ENCODE assay signal across 26 cellular contexts in genomic region chr5:173099461-173099860, GRCh38.
"Had no signal": no experiment of that assay in that cellular context is flagged by ENCODE, and none has a peak within 500 bp of the region (broad histone marks: within the 10 kb centered on the region; RNA-seq: fewer than 3 reads in every experiment).

No MANE protein-coding gene starts in this region.

- H3K4me3 Mint-ChIP-seq: activated CD4-positive, alpha-beta T cell treated with anti-CD3 and anti-CD28 coated beads, Interleukin-2, amount 10 ng/mL, durations not matched to agents 24 days and 14 days; activated CD8-positive, alpha-beta T cell treated with anti-CD3 and anti-CD28 coated beads for 36 hours; activated naive CD8-positive, alpha-beta T cell treated with anti-CD3 and anti-CD28 coated beads, Interleukin-2, amount 10 ng/mL, durations not matched to agents 7 days and 5 days; brain; T-helper 1 cell treated with Interleukin-12 subunit alpha and Interleukin-12 subunit beta and Interleukin-4 antibody, amounts not matched to agents 30 μg/mL and 1 μg/mL, for 36 hours had no signal

- H3K4me3 ChIP-seq: ascending aorta, cardiac muscle cell, esophagus squamous epithelium, left ventricle myocardium inferior, lung, mucosa of descending colon, pancreas, prostate gland, skin epidermis, suprapubic skin, tibial artery, upper lobe of right lung had no signal

- H3K27ac Mint-ChIP-seq: activated CD4-positive, alpha-beta T cell treated with anti-CD3 and anti-CD28 coated beads, Interleukin-2, amount 10 ng/mL, durations not matched to agents 24 days and 14 days; activated CD8-positive, alpha-beta T cell treated with anti-CD3 and anti-CD28 coated beads for 36 hours; activated naive CD8-positive, alpha-beta T cell treated with anti-CD3 and anti-CD28 coated beads, Interleukin-2, amount 10 ng/mL, durations not matched to agents 7 days and 5 days; brain; T-helper 1 cell treated with Interleukin-12 subunit alpha and Interleukin-12 subunit beta and Interleukin-4 antibody, amounts not matched to agents 30 μg/mL and 1 μg/mL, for 36 hours had no signal

- ATAC-seq: activated CD8-positive, alpha-beta T cell treated with anti-CD3 and anti-CD28 coated beads for 36 hours; mucosa of descending colon; pancreas; sciatic nerve; upper lobe of right lung had no signal

- FAIRE-seq: pancreas had no signal

- H3K27me3 ChIP-seq: ascending aorta, cardiac muscle cell, esophagus squamous epithelium, pancreas, suprapubic skin, tibial artery, upper lobe of right lung had no signal

- H3K27me3 Mint-ChIP-seq: activated CD4-positive, alpha-beta T cell treated with anti-CD3 and anti-CD28 coated beads, Interleukin-2, amount 10 ng/mL, durations not matched to agents 24 days and 14 days; activated CD8-positive, alpha-beta T cell treated with anti-CD3 and anti-CD28 coated beads for 36 hours; activated naive CD8-positive, alpha-beta T cell treated with anti-CD3 and anti-CD28 coated beads, Interleukin-2, amount 10 ng/mL, durations not matched to agents 7 days and 5 days; brain had no signal

- H3K4me1 ChIP-seq: prostate gland had no signal

- DNase-seq: activated CD4-positive, alpha-beta T cell treated with anti-CD3 and anti-CD28 coated beads, Interleukin-2, amount 10 ng/mL, durations not matched to agents 24 days and 14 days; activated CD4-positive, CD25-positive, alpha-beta regulatory T cell treated with anti-CD3 and anti-CD28 coated beads, Interleukin-2, amount 50 U/mL, for 72 hours; activated CD8-positive, alpha-beta T cell treated with anti-CD3 and anti-CD28 coated beads for 36 hours; activated gamma-delta T cell; activated naive CD8-positive, alpha-beta T cell treated with anti-CD3 and anti-CD28 coated beads, Interleukin-2, amount 10 ng/mL, durations not matched to agents 7 days and 5 days; esophagus squamous epithelium; foreskin melanocyte; islet precursor cell; left ventricle myocardium inferior; mucosa of descending colon; pancreas; retina; stimulated activated CD4-positive, alpha-beta T cell treated with anti-CD3 and anti-CD28 coated beads, Interleukin-12 subunit alpha, Interleukin-12 subunit beta, amount 100 ng/mL, for 4 hours; T1000; tibial artery; upper lobe of right lung; WERI-Rb-1 had no signal

- H3K27ac ChIP-seq: ascending aorta, cardiac muscle cell, esophagus squamous epithelium, left ventricle myocardium inferior, pancreas, prostate gland, skin epidermis, suprapubic skin, tibial artery, upper lobe of right lung, WERI-Rb-1 had no signal
